1 cellular context compared by ENCODE assay signal in the genomic region with DNA sequence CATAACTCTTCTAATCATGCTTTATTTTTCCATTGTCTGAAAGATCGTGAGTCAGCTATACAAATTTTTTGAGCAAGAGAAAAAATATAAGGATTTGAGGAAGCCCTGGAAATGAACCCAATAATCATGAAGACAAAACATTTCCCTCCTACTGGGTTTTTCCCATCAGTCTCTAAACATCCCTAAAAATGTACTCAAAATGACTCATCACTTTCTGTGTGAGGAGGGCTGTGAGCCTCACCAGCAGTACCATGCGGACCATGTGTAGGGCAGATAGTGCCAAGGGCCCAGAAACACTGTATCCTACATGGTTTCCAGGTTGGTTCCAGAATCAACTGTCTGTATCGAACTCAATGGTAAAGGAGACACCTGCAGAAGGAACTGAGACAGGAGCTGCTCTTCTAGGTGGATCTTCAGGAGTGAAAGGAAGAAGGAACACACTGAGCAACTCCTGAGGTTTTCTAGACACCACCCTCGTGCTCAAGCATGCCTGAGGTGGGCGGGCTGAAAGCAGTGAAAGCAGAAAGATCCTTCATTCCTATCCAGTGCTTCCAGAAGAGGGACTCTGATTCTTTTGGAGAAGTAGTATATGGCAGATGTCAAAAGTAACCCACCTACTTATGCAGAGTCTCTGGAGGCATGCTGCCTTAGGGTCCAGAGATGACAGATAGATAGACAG.
TF ChIP-seq lines count a peak whose summit lies in the region.

No MANE protein-coding gene starts in this region.

TF ChIP-seq in H1, 55 proteins besides CTCF, POLR2A, EP300 and RAD21:
- TF ChIP-seq SIX5 (IDR thresholded peaks at IDR 0.05; ENCODE audit: low read depth, low read length) (no peak), KDM4A (IDR thresholded peaks at IDR 0.05; ENCODE audit: low read depth, low read length, severe bottlenecking) (no peak), RBBP5 (IDR thresholded peaks at IDR 0.05; ENCODE audit: borderline replicate concordance, low read depth, low read length) (no peak), TBP (IDR thresholded peaks at IDR 0.05; ENCODE audit: low read depth, low read length) (no peak)
TF ChIP-seq in H1: peak in this region for 0.
